In the genomic region with DNA sequence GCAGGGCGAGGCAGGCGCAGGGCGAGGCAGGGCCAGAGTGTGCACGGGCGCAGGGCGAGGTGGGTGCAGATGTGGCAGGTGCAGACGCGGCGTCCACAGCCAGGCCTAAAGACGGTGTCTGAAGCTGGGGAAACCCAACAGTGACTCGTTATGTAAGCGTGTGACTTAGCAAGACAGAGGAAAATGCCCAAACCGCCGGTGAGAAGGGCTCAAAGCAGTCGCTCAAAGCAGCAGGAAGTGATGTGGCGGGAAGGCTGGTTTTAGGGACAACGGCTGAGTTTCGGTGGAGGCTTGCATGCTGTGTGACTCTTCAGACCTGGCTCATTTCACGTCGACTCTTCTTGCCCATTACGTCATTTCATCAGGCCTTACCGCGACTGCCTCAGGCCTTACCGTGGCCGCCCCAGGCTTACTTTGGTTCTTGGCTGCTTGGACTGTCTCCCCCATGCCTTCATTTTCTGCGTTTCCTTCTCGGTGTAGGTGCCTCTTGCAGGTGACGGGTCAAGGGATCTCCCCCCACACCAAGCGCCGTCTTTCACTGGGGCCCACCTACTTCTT, we compare ENCODE assay signal across 8 cellular contexts. TPM values are rescaled to one million over a fixed set of nuclear protein-coding genes. Genes with fewer than 3 reads are reported as not detected.
DNase-seq lines count a peak whose midpoint lies in the region; ATAC-seq lines count a peak whose summit lies in the region.

No MANE protein-coding gene starts in this region.

- H4K20me1 ChIP-seq in BLaER1: no peaks in the 10 kb centered on the region

- H3K36me3 Mint-ChIP-seq in dendritic cell treated with granulocyte-macrophage colony-stimulating factor and Interleukin-4, amounts not matched to agents 40 ng/mL and 50 ng/mL, for 4 days (ENCODE audit: low read depth): peaks cover 61% of the 10 kb centered on the region

- no peaks in the 10 kb centered on the region; the same call in 1 of the 2 replicates for H3K36me3 ChIP-seq in BLaER1

- intact Hi-C loops in dendritic cell treated with granulocyte-macrophage colony-stimulating factor and Interleukin-4, amounts not matched to agents 40 ng/mL and 50 ng/mL, for 4 days (cut with micrococcal nuclease): no loop called here

- ATAC-seq in GM19397 (IDR thresholded peaks at IDR 0.05; ENCODE audit: unreplicated experiment) (peak; percentile 74), HG03457 (IDR thresholded peaks at IDR 0.05; ENCODE audit: unreplicated experiment) (peak; percentile 77)

- no peaks in the 10 kb centered on the region for H3K27me3 Mint-ChIP-seq in dendritic cell treated with granulocyte-macrophage colony-stimulating factor and Interleukin-4, amounts not matched to agents 40 ng/mL and 50 ng/mL, for 4 days

- peak overlapping the region; percentile 74 for H3K9ac ChIP-seq in BLaER1

- peak overlapping the region; percentile 88 for H3K27ac Mint-ChIP-seq in dendritic cell treated with granulocyte-macrophage colony-stimulating factor and Interleukin-4, amounts not matched to agents 40 ng/mL and 50 ng/mL, for 4 days

- peaks cover under 1% of the 10 kb centered on the region; the same call in 1 of the 2 replicates for H3K9me3 ChIP-seq in BLaER1

- H3K4me1 Mint-ChIP-seq in dendritic cell treated with granulocyte-macrophage colony-stimulating factor and Interleukin-4, amounts not matched to agents 40 ng/mL and 50 ng/mL, for 4 days (ENCODE audit: low read depth): peaks cover 84% of the 10 kb centered on the region

- no peaks in the 10 kb centered on the region for H3K27me3 ChIP-seq in BLaER1

- no peaks in the 10 kb centered on the region for H3K9me3 Mint-ChIP-seq in dendritic cell treated with granulocyte-macrophage colony-stimulating factor and Interleukin-4, amounts not matched to agents 40 ng/mL and 50 ng/mL, for 4 days

- no peak overlapping the region for H3K4me3 Mint-ChIP-seq in dendritic cell treated with granulocyte-macrophage colony-stimulating factor and Interleukin-4, amounts not matched to agents 40 ng/mL and 50 ng/mL, for 4 days

- peaks cover 89% of the 10 kb centered on the region for H3K4me1 ChIP-seq in BLaER1

- peak overlapping the region; percentile 87 for H3K4me2 ChIP-seq in BLaER1

- DNase-seq in activated CD4-positive, CD25-positive, alpha-beta regulatory T cell treated with anti-CD3 and anti-CD28 coated beads, Interleukin-2, amount 50 U/mL, for 16 hours (ENCODE audit: low read depth, low spot score): peak; percentile 61
- peak; percentile 31 to 57 (median 40) for DNase-seq in stimulated activated CD4-positive, alpha-beta T cell treated with anti-CD3 and anti-CD28 coated beads, TNF-alpha, amount 100 ng/mL, for 1 hour (ENCODE audit: low read depth in 3 of 3, low spot score in 1 of 3)
- DNase-seq in mucosa of gallbladder (ENCODE audit: low spot score) (no peak), AG08395 (ENCODE audit: low spot score) (no peak)

- peak overlapping the region; percentile 82 for H3K27ac ChIP-seq in BLaER1

- peak overlapping the region; percentile 34; the same call in 1 of the 2 replicates for H3K4me3 ChIP-seq in BLaER1

RNA-seq across cellular contexts. Expression of gene EXOC3, which starts 50.5 kb away (rescaled TPM):
- 71.6 TPM for total RNA-seq in mucosa of gallbladder

Comparison
In these comparisons a context has a peak if more than half of its experiments do, and no peak if none do; other contexts are left out.
1. DNase-seq: peak in activated CD4-positive, CD25-positive, alpha-beta regulatory T cell treated with anti-CD3 and anti-CD28 coated beads, Interleukin-2, amount 50 U/mL, for 16 hours (single experiment) and stimulated activated CD4-positive, alpha-beta T cell treated with anti-CD3 and anti-CD28 coated beads, TNF-alpha, amount 100 ng/mL, for 1 hour (3 of 3); none in mucosa of gallbladder (single experiment) and AG08395 (single experiment).